In genomic region chr10:44056947-44057811, GRCh38 we compare ENCODE assay signal across 1 cellular context.
TF ChIP-seq lines count a peak whose summit lies in the region.

No MANE protein-coding gene starts in this region.

TF ChIP-seq in GM23338, 12 proteins besides CTCF, POLR2A, EP300 and RAD21 (continued from another document):
- TF ChIP-seq ZNF462 (CRISPR knock-in tag; IDR thresholded peaks at IDR 0.05) (no peak), ETS1 (IDR thresholded peaks at IDR 0.05) (no peak), NANOG (IDR thresholded peaks at IDR 0.05; ENCODE audit: borderline replicate concordance) (no peak), POLR2AphosphoS5 (IDR thresholded peaks at IDR 0.05; ENCODE audit: low read depth) (no peak), STAT1 (IDR thresholded peaks at IDR 0.05; ENCODE audit: unreplicated experiment) (no peak), ZNF331 (CRISPR knock-in tag; IDR thresholded peaks at IDR 0.05; ENCODE audit: low read depth) (no peak), EZH2 (IDR thresholded peaks at IDR 0.05; ENCODE audit: low read depth, unreplicated experiment) (no peak), REST (IDR thresholded peaks at IDR 0.05; ENCODE audit: unreplicated experiment) (no peak), CREB1 (CRISPR knock-in tag; IDR thresholded peaks at IDR 0.05; ENCODE audit: low read depth) (no peak)
